In the genomic region with DNA sequence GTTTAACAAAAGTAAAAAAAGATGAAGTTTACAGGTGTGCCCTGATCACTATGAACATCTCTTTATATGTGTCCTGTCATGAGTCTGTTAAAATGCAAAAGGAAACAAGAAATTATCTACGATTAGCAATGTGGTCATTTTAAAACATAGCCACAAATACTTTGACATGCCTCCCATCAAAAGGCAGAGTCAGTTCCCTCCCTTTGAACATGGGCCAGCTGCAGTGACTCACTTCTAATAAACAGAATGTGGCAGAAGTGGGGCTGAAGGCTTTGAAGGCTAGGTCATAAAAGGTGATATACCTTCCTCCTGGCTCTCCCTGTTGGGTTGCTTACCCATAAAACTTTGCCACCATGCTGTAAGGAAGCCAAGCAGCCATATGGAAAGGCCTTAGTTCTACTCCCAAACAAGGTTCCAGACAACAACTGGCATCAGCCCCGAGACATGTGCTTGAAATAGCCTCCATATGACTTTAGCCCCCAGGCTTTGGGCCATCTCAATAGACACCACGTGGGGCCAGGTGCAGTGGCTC, we compare ENCODE assay signal across 8 cellular contexts. TPM values are rescaled to one million over a fixed set of nuclear protein-coding genes. Genes with fewer than 3 reads are reported as not detected.
DNase-seq lines count a peak whose midpoint lies in the region; ATAC-seq, FAIRE-seq and TF ChIP-seq lines count a peak whose summit lies in the region.
"Not testable (repeated sequence)": the region's sequence is repeated elsewhere in the genome, so short reads cannot be mapped to it uniquely, and the experiment has no call there.

No MANE protein-coding gene starts in this region.

- intact Hi-C loops in mammary epithelial cell (cut with micrococcal nuclease), result not testable (repeated sequence)

- CTCF ChIA-PET in A549 (lab: Yijun Ruan, JAX); SK-N-SH (lab: Yijun Ruan, JAX); mammary epithelial cell (lab: Charles Lee; ENCODE audit: low non-redundant PET): not testable (repeated sequence)

- H3K79me2 ChIP-seq in SK-N-SH (ENCODE audit: insufficient read depth); mammary epithelial cell (ENCODE audit: insufficient read depth, low read length); hepatocyte: not testable (repeated sequence)

- H3K27ac ChIP-seq in A549 (0 out of 6 replicates have a peak overlapping the region, but pooled peaks of 1 of the 2 experiments have one; percentile 1), SK-N-SH (ENCODE audit: low read depth in 2 of 2, low read length in 1 of 2) (peak overlapping the region in 1 of 2 experiments; percentile 32; a peak in 2 of 4 replicates), hepatocyte (peak overlapping the region; percentile 47)
- H3K27ac ChIP-seq in mammary epithelial cell (ENCODE audit: insufficient read depth, low read depth, low read length), result not testable (repeated sequence)

- H3K9ac ChIP-seq in SK-N-SH; mammary epithelial cell (ENCODE audit: insufficient read depth, low read length): not testable (repeated sequence)

- H3K27me3 Mint-ChIP-seq in osteocyte (ENCODE audit: unreplicated experiment), result not testable (repeated sequence)

- not testable (repeated sequence) for H3K9me3 Mint-ChIP-seq in osteocyte (ENCODE audit: unreplicated experiment)

- not testable (repeated sequence) for TF ChIP-seq CTCF in A549 (IDR thresholded peaks at IDR 0.05); SK-N-SH (IDR thresholded peaks at IDR 0.05); mammary epithelial cell (conservative IDR thresholded peaks at IDR 0.05 in 1 of 2, IDR thresholded peaks at IDR 0.05 in 1 of 2; ENCODE audit: extremely low read depth in 1 of 2, insufficient read depth in 1 of 2, low read depth in 1 of 2, low read length in 2 of 2); fibroblast of the aortic adventitia (IDR thresholded peaks at IDR 0.05; ENCODE audit: insufficient read depth, low read length); hepatocyte (IDR thresholded peaks at IDR 0.05; ENCODE audit: poor library complexity); osteocyte (IDR thresholded peaks at IDR 0.05)

- 70% methylated on average over 3 of the region's 3 CpGs for WGBS in A549 (ENCODE audit: missing lambda C conversion rate)
- WGBS in SK-N-SH (ENCODE audit: low lambda C conversion rate), result 75% methylated on average over 3 of the region's 3 CpGs
- 48% methylated on average over 3 of the region's 3 CpGs for WGBS in mammary epithelial cell (ENCODE audit: low coverage, missing lambda C conversion rate)
- 41% methylated on average over 3 of the region's 3 CpGs for WGBS in hepatocyte (ENCODE audit: low lambda C conversion rate, missing lambda C conversion rate)

- H3K4me3 Mint-ChIP-seq in osteocyte (ENCODE audit: unreplicated experiment), result not testable (repeated sequence)

- H3K4me2 ChIP-seq in A549, result 0 out of 3 replicates have a peak overlapping the region, but pooled peaks have one; percentile 9
- H3K4me2 ChIP-seq in SK-N-SH; mammary epithelial cell (ENCODE audit: insufficient read depth, low read depth, low read length); hepatocyte: not testable (repeated sequence)

- H2AFZ ChIP-seq in SK-N-SH (ENCODE audit: low read depth); mammary epithelial cell (ENCODE audit: low read depth, low read length); hepatocyte: not testable (repeated sequence)

- peak; percentile 79 for FAIRE-seq in A549 (lab: Jason Lieb, UNC)

- H3K4me3 ChIP-seq in A549; SK-N-SH (ENCODE audit: low read depth in 2 of 2, low read length in 1 of 2); mammary epithelial cell (replicated peaks in 1 of 3; ENCODE audit: insufficient read depth in 1 of 3, low read depth in 2 of 3, low read length in 3 of 3); fibroblast of the aortic adventitia (ENCODE audit: low read depth, low read length); hepatocyte: not testable (repeated sequence)

- not testable (repeated sequence) for TF ChIP-seq RAD21 in A549 (conservative IDR thresholded peaks at IDR 0.05 in 1 of 2, IDR thresholded peaks at IDR 0.05 in 1 of 2); SK-N-SH (IDR thresholded peaks at IDR 0.05; ENCODE audit: low read length)

- not testable (repeated sequence) for H3K27me3 ChIP-seq in SK-N-SH (ENCODE audit: insufficient read depth); mammary epithelial cell (ENCODE audit: insufficient read depth, low read length); hepatocyte

- peaks cover 9 to 29% of the 10 kb centered on the region in 2 experiments for H3K36me3 ChIP-seq in SK-N-SH (replicated peaks in 1 of 2; ENCODE audit: control insufficient read depth in 1 of 2, insufficient read depth in 2 of 2, low read length in 1 of 2)
- H3K36me3 ChIP-seq in mammary epithelial cell (ENCODE audit: insufficient read depth, low read length); hepatocyte (replicated peaks; ENCODE audit: insufficient read depth, low read depth): not testable (repeated sequence)

- H3K27ac Mint-ChIP-seq in osteocyte (ENCODE audit: unreplicated experiment), result peak overlapping the region; percentile 15

- POLR2A ChIA-PET in A549 (lab: Yijun Ruan, JAX); SK-N-SH (lab: Yijun Ruan, JAX): not testable (repeated sequence)

- TF ChIP-seq EP300 in A549 (IDR thresholded peaks at IDR 0.05); SK-N-SH (IDR thresholded peaks at IDR 0.05; ENCODE audit: borderline replicate concordance in 1 of 2, low read depth in 1 of 2, low read length in 1 of 2): not testable (repeated sequence)

- BruUV-seq in mammary epithelial cell (replicated peaks; lab: Mats Ljungman, UMichigan), result not testable (repeated sequence)

- H4K20me1 ChIP-seq in SK-N-SH (ENCODE audit: insufficient read depth); mammary epithelial cell (ENCODE audit: insufficient read depth, low read length); hepatocyte (ENCODE audit: insufficient read depth, poor library complexity, severe bottlenecking): not testable (repeated sequence)

- not testable (repeated sequence) for H3K4me1 ChIP-seq in A549; SK-N-SH (ENCODE audit: control insufficient read depth in 1 of 2, insufficient read depth in 2 of 2, low read depth in 1 of 2, low read length in 1 of 2); mammary epithelial cell (ENCODE audit: insufficient read depth, low read length); hepatocyte (ENCODE audit: insufficient read depth)

- in situ Hi-C loops in mammary epithelial cell (cut with MboI; ENCODE audit: low sequenced_read_pairs in 2 of 2), result not testable (repeated sequence)

- H3K4me1 Mint-ChIP-seq in osteocyte (ENCODE audit: unreplicated experiment), result peaks cover 18% of the 10 kb centered on the region

- DNase-seq in A549 (ENCODE audit: low read depth in 1 of 2, low spot score in 1 of 2); SK-N-SH; osteocyte (ENCODE audit: extremely low spot score, unreplicated experiment): not testable (repeated sequence)
- DNase-seq in GM04504 (ENCODE audit: low read depth) (peak; percentile 10), LoVo (ENCODE audit: low spot score) (peak; percentile 77), mammary epithelial cell (peak; percentile 23), fibroblast of the aortic adventitia (ENCODE audit: low read depth) (peak; percentile 43), hepatocyte (ENCODE audit: low spot score) (peak; percentile 13)

- H3K9me2 ChIP-seq in SK-N-SH; hepatocyte (replicated peaks; ENCODE audit: insufficient read depth): not testable (repeated sequence)

- ATAC-seq in A549, result peak; percentile 47 to 52; a peak in 2 of 6 replicates

- H3K36me3 Mint-ChIP-seq in osteocyte (ENCODE audit: unreplicated experiment), result peaks cover 10% of the 10 kb centered on the region

- not testable (repeated sequence) for H3F3A ChIP-seq in SK-N-SH (replicated peaks; ENCODE audit: insufficient read depth)

- not testable (repeated sequence) for TF ChIP-seq POLR2A in A549 (IDR thresholded peaks at IDR 0.05; ENCODE audit: low read length)

- H3K9me3 ChIP-seq in A549; SK-N-SH; mammary epithelial cell (replicated peaks; ENCODE audit: insufficient read depth, low read length); hepatocyte (ENCODE audit: low read depth): not testable (repeated sequence)

- dilution Hi-C loops in mammary epithelial cell (cut with HindIII; ENCODE audit: low sequenced_read_pairs), result not testable (repeated sequence)

RNA-seq across cellular contexts. Expression of a gene that starts 52.4 kb away (rescaled TPM):
- 42.3 and 42.5 TPM in 2 replicates for polyA plus RNA-seq in A549 (2011; rRNA removed)
- 8.8 and 9.0 TPM in 2 replicates for polyA plus RNA-seq in A549 (2012; cell fraction: cytosol; rRNA removed)
- polyA plus RNA-seq in A549 (2012; cell fraction: nucleus; rRNA removed), result 6.1 and 8.5 TPM in 2 replicates
- 19.4 to 21.2 TPM (median 20.0 TPM) in 3 replicates for polyA plus RNA-seq in A549 (2017; fragmentation: RNase III; extraction: RNeasy Plus Mini Kit Qiagen cat#74134 plus additional on column Dnase treatment)
- polyA minus RNA-seq in A549 (2011; rRNA and poly(A)+ RNA removed), result 41.0 and 44.1 TPM in 2 replicates
- polyA plus RNA-seq in SK-N-SH (2012; rRNA removed), result 12.3 and 15.3 TPM in 2 replicates
- 15.3 and 16.2 TPM in 2 replicates for polyA plus RNA-seq in SK-N-SH (2012; cell fraction: cytosol; rRNA removed)
- 7.7 and 15.2 TPM in 2 replicates for polyA plus RNA-seq in SK-N-SH (2012; cell fraction: nucleus; rRNA removed)
- 10 to 100 TPM; 30.0 to 39.2 TPM for total RNA-seq in mammary epithelial cell
- polyA plus RNA-seq in mammary epithelial cell, result 38.0 TPM
- polyA minus RNA-seq in mammary epithelial cell, result 132 TPM
- total RNA-seq in fibroblast of the aortic adventitia (ENCODE audit: low replicate concordance), result 18.6 and 36.7 TPM in 2 replicates
- total RNA-seq in hepatocyte, result 17.5 and 19.0 TPM in 2 replicates
- 9.7 and 11.6 TPM in 2 replicates for polyA plus RNA-seq in hepatocyte
- total RNA-seq in osteocyte, result 15.8 and 17.9 TPM in 2 replicates

RNA-seq across cellular contexts. Expression of a gene that starts 52.5 kb away (rescaled TPM):
- polyA plus RNA-seq in A549 (2011; rRNA removed) (1.1 and 4.5 TPM in 2 replicates), A549 (2017; fragmentation: RNase III; extraction: RNeasy Plus Mini Kit Qiagen cat#74134 plus additional on column Dnase treatment) (1.8 to 2.5 TPM (median 2.2 TPM) in 3 replicates), SK-N-SH (2012; rRNA removed) (2.8 and 5.4 TPM in 2 replicates), mammary epithelial cell (2.0 TPM), hepatocyte (1.5 and 2.0 TPM in 2 replicates)
- 1.6 and 2.6 TPM in 2 replicates for polyA plus RNA-seq in A549 (2012; cell fraction: cytosol; rRNA removed)
- 2.5 and 2.8 TPM in 2 replicates for polyA plus RNA-seq in A549 (2012; cell fraction: nucleus; rRNA removed)
- polyA minus RNA-seq in A549 (2011; rRNA and poly(A)+ RNA removed), result 0.37 and 5.2 TPM in 2 replicates
- 2.6 and 3.6 TPM in 2 replicates for polyA plus RNA-seq in SK-N-SH (2012; cell fraction: cytosol; rRNA removed)
- 17.5 and 19.3 TPM in 2 replicates for polyA plus RNA-seq in SK-N-SH (2012; cell fraction: nucleus; rRNA removed)
- total RNA-seq in mammary epithelial cell (1 to 10 TPM; 3.3 to 4.2 TPM), fibroblast of the aortic adventitia (ENCODE audit: low replicate concordance) (0.25 and 1.4 TPM in 2 replicates), hepatocyte (0.64 and 2.3 TPM in 2 replicates), osteocyte (1.4 and 2.0 TPM in 2 replicates)
- polyA minus RNA-seq in mammary epithelial cell, result not detected
